In genomic region chr18:63317556-63317946, GRCh38 we compare ENCODE assay signal across 8 cellular contexts. TPM values are rescaled to one million over a fixed set of nuclear protein-coding genes. Genes with fewer than 3 reads are reported as not detected.
A peak's percentile ranks its signal among the peaks of the same experiment; 100 is the strongest.
DNase-seq lines count a peak whose midpoint lies in the region; ATAC-seq and TF ChIP-seq lines count a peak whose summit lies in the region.

No MANE protein-coding gene starts in this region.

- H3K36me3 ChIP-seq in GM06990 (ENCODE audit: control insufficient read depth, insufficient read depth, low read length) (no peaks in the 10 kb centered on the region), esophagus (ENCODE audit: control insufficient read depth in 2 of 2, insufficient read depth in 2 of 2, low read length in 1 of 2) (no peaks in the 10 kb centered on the region)

- H3K27me3 ChIP-seq in GM06990 (replicated peaks; ENCODE audit: control insufficient read depth, insufficient read depth, low read length): no peaks in the 10 kb centered on the region
- H3K27me3 ChIP-seq in esophagus (ENCODE audit: control insufficient read depth in 1 of 2, insufficient read depth in 2 of 2, low read length in 2 of 2): no peaks in the 10 kb centered on the region

- ATAC-seq in HG03342 (IDR thresholded peaks at IDR 0.05; ENCODE audit: unreplicated experiment) (no peak), GM19463 (IDR thresholded peaks at IDR 0.05; ENCODE audit: unreplicated experiment) (no peak)

- no peaks in the 10 kb centered on the region for H3K9me3 ChIP-seq in esophagus (ENCODE audit: control insufficient read depth in 2 of 2, insufficient read depth in 1 of 2, low read depth in 1 of 2, low read length in 1 of 2)

- TF ChIP-seq CTCF in GM06990 (IDR thresholded peaks at IDR 0.05; ENCODE audit: insufficient read depth, low read length, poor library complexity, severe bottlenecking): no peak

- peak overlapping the region; percentile 60 to 75 for H3K27ac ChIP-seq in esophagus (ENCODE audit: low read depth in 2 of 2, low read length in 1 of 2)

- H3K4me1 ChIP-seq in esophagus (ENCODE audit: control insufficient read depth in 2 of 2, insufficient read depth in 2 of 2, low read length in 1 of 2): no peaks in the 10 kb centered on the region

- 52 to 62% methylated on average over 10 of the region's 10 CpGs for WGBS in esophagus, 2 donors

- DNase-seq in GM06990 (ENCODE audit: extremely low read depth, insufficient read length) (no peak), NCI-H748 treated with DMSO at 0.1 percent for 48 hours (lab: John Stamatoyannopoulos, UW) (peak; percentile 60), retina (peak; percentile 27), mesenteric fat pad (ENCODE audit: low spot score) (no peak)
- DNase-seq in stimulated activated CD4-positive, alpha-beta T cell treated with anti-CD3 and anti-CD28 coated beads, Interleukin-1b, Interleukin-23, amount 100 ng/mL, for 48 hours: no peak

- H3K4me3 ChIP-seq in GM06990 (replicated peaks; ENCODE audit: low read depth, low read length) (peak overlapping the region; percentile 98), esophagus (ENCODE audit: low read depth in 1 of 2, low read length in 2 of 2) (peak overlapping the region; percentile 63 to 76)

RNA-seq across cellular contexts. Expression of gene BCL2, which starts 2.0 kb away (rescaled TPM):
- polyA plus RNA-seq in esophagus: 1 to 10 TPM; 1.3 to 1.9 TPM
- total RNA-seq in mesenteric fat pad: 58.7 TPM

RNA-seq across cellular contexts. Expression of gene KDSR, which starts 49.5 kb away (rescaled TPM):
- polyA plus RNA-seq in esophagus: 10 to 100 TPM in 1 of 2 donors, 1 to 10 TPM in 1; 9.8 to 17.9 TPM
- total RNA-seq in mesenteric fat pad: 55.6 TPM

Comparison
In these comparisons a context has a peak if more than half of its experiments do, and no peak if none do; other contexts are left out.
1. DNase-seq: peak in NCI-H748 treated with DMSO at 0.1 percent for 48 hours (single experiment) and retina (single experiment); none in GM06990 (single experiment), mesenteric fat pad (single experiment) and stimulated activated CD4-positive, alpha-beta T cell treated with anti-CD3 and anti-CD28 coated beads, Interleukin-1b, Interleukin-23, amount 100 ng/mL, for 48 hours (single experiment).